27 cellular contexts compared by ENCODE assay signal in the genomic region with DNA sequence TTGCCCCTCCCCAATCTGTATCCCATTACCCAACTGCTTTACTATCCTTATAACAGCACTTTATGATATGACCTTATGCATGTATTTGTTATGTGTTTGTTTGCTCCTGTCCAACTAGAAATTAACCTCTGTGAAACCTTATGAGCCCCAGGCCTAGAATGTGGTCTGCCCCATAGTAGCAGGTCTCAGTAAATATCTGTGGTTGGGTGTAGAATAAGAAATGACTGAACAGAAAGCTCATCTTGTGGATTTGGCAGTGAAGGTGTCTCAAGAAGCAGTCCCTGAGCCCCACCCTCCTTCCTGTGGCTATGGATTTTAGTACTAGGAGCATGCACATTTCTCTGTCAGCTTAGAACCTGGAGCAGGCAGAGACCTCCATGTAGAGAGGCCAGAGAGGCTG.
"Had no signal": no experiment of that assay in that cellular context is flagged by ENCODE, and none has a peak within 500 bp of the region (broad histone marks: within the 10 kb centered on the region; RNA-seq: fewer than 3 reads in every experiment).

No MANE protein-coding gene starts in this region.

- H2AFZ ChIP-seq: neural progenitor cell had no signal

- H3K4me1 ChIP-seq: body of pancreas, lower lobe of right lung, neural progenitor cell, right atrium auricular region had no signal

- ATAC-seq: activated CD8-positive, alpha-beta memory T cell treated with anti-CD3 and anti-CD28 coated beads, Interleukin-2, amount 10 ng/mL, durations not matched to agents 7 days and 5 days; activated CD8-positive, alpha-beta T cell treated with anti-CD3 and anti-CD28 coated beads, Interleukin-2, amount 10 ng/mL, durations not matched to agents 7 days and 5 days; activated naive CD4-positive, alpha-beta T cell treated with anti-CD3 and anti-CD28 coated beads, Interleukin-2, amount 50 U/mL, for 72 hours; activated T-cell treated with anti-CD3 and anti-CD28 coated beads, Interleukin-2, amount 50 U/mL, for 72 hours; body of pancreas; left lobe of liver; lower lobe of right lung; naive thymus-derived CD8-positive, alpha-beta T cell; stimulated activated memory B cell treated with anti-CD40 and anti-IgM and Interleukin-4, amounts not matched to agents 10 μg/mL and 1 μg/mL and 100 μg/mL, for 72 hours; stimulated activated naive CD8-positive, alpha-beta T cell treated with anti-CD3 and anti-CD28 coated beads, Interleukin-15, amount 100 ng/mL, for 72 hours had no signal

- H3K4me2 ChIP-seq: neural progenitor cell, smooth muscle cell had no signal

- H3K27ac ChIP-seq: body of pancreas, cardiac muscle cell, coronary artery, dorsolateral prefrontal cortex, lower lobe of right lung, neural progenitor cell, right atrium auricular region had no signal

- H3K9me3 ChIP-seq: body of pancreas, lower lobe of right lung, right atrium auricular region had no signal

- H3K4me3 ChIP-seq: body of pancreas, cardiac muscle cell, coronary artery, dorsolateral prefrontal cortex, lower lobe of right lung, neural progenitor cell, right atrium auricular region, smooth muscle cell had no signal

- H3K27me3 ChIP-seq: body of pancreas, cardiac muscle cell, neural progenitor cell, right atrium auricular region had no signal

- DNase-seq: activated B cell treated with CpG ODN at 0.5 μM for 24 hours; activated CD8-positive, alpha-beta memory T cell treated with anti-CD3 and anti-CD28 coated beads, Interleukin-2, amount 10 ng/mL, durations not matched to agents 7 days and 5 days; activated CD8-positive, alpha-beta T cell treated with anti-CD3 and anti-CD28 coated beads, Interleukin-2, amount 10 ng/mL, durations not matched to agents 7 days and 5 days; activated naive CD4-positive, alpha-beta T cell; activated T-cell treated with anti-CD3 and anti-CD28 coated beads for 4 hours; activated T-cell treated with anti-CD3 and anti-CD28 coated beads, Interleukin-2, amount 50 U/mL, for 72 hours; body of pancreas; dorsolateral prefrontal cortex; effector memory CD4-positive, alpha-beta T cell; kidney glomerular epithelial cell; lower lobe of right lung; mesenchymal stem cell; naive thymus-derived CD8-positive, alpha-beta T cell; occipital lobe; stimulated activated CD4-positive, alpha-beta T cell treated with anti-CD3 and anti-CD28 coated beads, Interleukin-1b, Interleukin-23, amount 100 ng/mL, for 48 hours; stimulated activated CD4-positive, alpha-beta T cell treated with anti-CD3 and anti-CD28 coated beads, Interleukin-4, amount 100 ng/mL, for 4 hours; stimulated activated CD8-positive, alpha-beta memory T cell treated with anti-CD3 and anti-CD28 coated beads, Interleukin-4, amount 100 ng/mL, for 48 hours; stimulated activated naive CD8-positive, alpha-beta T cell treated with anti-CD3 and anti-CD28 coated beads, Interleukin-15, amount 100 ng/mL, for 72 hours; substantia nigra had no signal

- H3K36me3 ChIP-seq: cardiac muscle cell, lower lobe of right lung, neural progenitor cell, right atrium auricular region had no signal

- H3K9ac ChIP-seq: neural progenitor cell had no signal
